ENCODE assay signal across 18 cellular contexts in the genomic region with DNA sequence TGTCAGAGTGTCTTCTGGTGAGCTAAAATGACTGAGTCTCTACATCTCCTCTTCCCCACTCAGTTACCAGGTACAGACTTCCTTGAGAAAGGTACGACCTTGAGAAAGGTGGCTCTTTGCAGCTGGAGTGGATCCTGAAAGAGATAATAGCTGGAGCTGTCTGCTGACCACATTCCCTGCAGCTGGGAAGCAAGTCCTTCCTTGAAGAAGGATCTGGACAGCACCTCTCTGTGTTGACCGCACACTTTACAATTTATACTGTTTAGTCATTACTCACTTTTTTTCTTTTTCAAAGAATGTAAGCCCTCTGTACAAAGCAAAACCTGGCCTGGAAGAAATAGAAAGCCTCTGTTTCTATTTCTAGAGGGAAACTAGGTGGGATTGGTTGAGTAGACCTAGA.
"Had no signal": no experiment of that assay in that cellular context is flagged by ENCODE, and none has a peak within 500 bp of the region (broad histone marks: within the 10 kb centered on the region; RNA-seq: fewer than 3 reads in every experiment).

No MANE protein-coding gene starts in this region.

- ATAC-seq: activated CD4-positive, CD25-positive, alpha-beta regulatory T cell treated with anti-CD3 and anti-CD28 coated beads, Interleukin-2, amount 50 U/mL, for 24 hours had no signal

- H3K36me3 ChIP-seq: cardiac muscle cell, left ventricle myocardium inferior, thyroid gland had no signal

- H3K4me3 ChIP-seq: cardiac muscle cell, left ventricle myocardium inferior, thyroid gland had no signal

- DNase-seq: activated CD4-positive, alpha-beta T cell treated with anti-CD3 and anti-CD28 coated beads, Interleukin-2, amount 50 U/mL, for 1 hour; activated CD8-positive, alpha-beta memory T cell treated with anti-CD3 and anti-CD28 coated beads for 24 hours; activated CD8-positive, alpha-beta memory T cell treated with anti-CD3 and anti-CD28 coated beads, Interleukin-2, amount 50 U/mL, for 48 hours; activated effector memory CD4-positive, alpha-beta T cell treated with Interleukin-2 at 50 U/mL for 16 hours; activated naive CD4-positive, alpha-beta T cell treated with anti-CD3 and anti-CD28 coated beads, Interleukin-2, amount 50 U/mL, for 16 hours; activated T-cell treated with anti-CD3 and anti-CD28 coated beads, Interleukin-2, amount 50 U/mL, for 48 hours; erythroblast; head of caudate nucleus; left ventricle myocardium inferior; occipital lobe; retina; stimulated activated CD4-positive, alpha-beta T cell treated with anti-CD3 and anti-CD28 coated beads, Interleukin-12 subunit alpha, Interleukin-12 subunit beta, amount 100 ng/mL, for 4 hours; stimulated activated CD4-positive, alpha-beta T cell treated with anti-CD3 and anti-CD28 coated beads, Interleukin-1b, Interleukin-23, amount 100 ng/mL, for 48 hours; stimulated activated naive CD4-positive, alpha-beta T cell treated with Interleukin-2 at 50 U/mL for 16 hours; T1000; thyroid gland had no signal

- H3K27ac ChIP-seq: cardiac muscle cell, left ventricle myocardium inferior, thyroid gland had no signal

- H3K27me3 ChIP-seq: cardiac muscle cell, thyroid gland had no signal

- H3K9me3 ChIP-seq: left ventricle myocardium inferior, thyroid gland had no signal

- H3K4me1 ChIP-seq: left ventricle myocardium inferior, thyroid gland had no signal
